ENCODE assay signal across 11 cellular contexts in genomic region chr2:218516614-218517013, GRCh38. TPM values are rescaled to one million over a fixed set of nuclear protein-coding genes. Genes with fewer than 3 reads are reported as not detected.
DNase-seq lines count a peak whose midpoint lies in the region; ATAC-seq and TF ChIP-seq lines count a peak whose summit lies in the region.
"Had no signal": no experiment of that assay in that cellular context is flagged by ENCODE, and none has a peak within 500 bp of the region (broad histone marks: within the 10 kb centered on the region; RNA-seq: fewer than 3 reads in every experiment).

No MANE protein-coding gene starts in this region.

- CTCF ChIA-PET in CD4-positive, alpha-beta T cell (lab: Charles Lee), result interaction anchor here (0.9 to 1.3 kb wide), 3 partner anchors 12 to 20 kb away, joined by 3 to 4 read pairs (median 3); no protein-coding TSS in a partner anchor
- CTCF ChIA-PET in WTC11 (lab: Charles Lee), result interaction anchor here (0.6 to 2.4 kb wide), 13 partner anchors 10 to 143 kb away, joined by 3 to 19 read pairs (median 4); partner anchors contain the start of genes BCS1L, PLCD4 and ZNF142

- no peaks in the 10 kb centered on the region for H3F3A ChIP-seq in GM23338 (replicated peaks; ENCODE audit: low read depth)

- no peak overlapping the region for H3K4me3 Mint-ChIP-seq in CD4-positive, alpha-beta T cell
- no peak overlapping the region for H3K4me3 Mint-ChIP-seq in GM23338
- H3K4me3 Mint-ChIP-seq in WTC11, result no peak overlapping the region
- no peak overlapping the region for H3K4me3 Mint-ChIP-seq in nephron progenitor cell
- no peak overlapping the region for H3K4me3 Mint-ChIP-seq in mesothelial cell of epicardium
- H3K4me3 Mint-ChIP-seq: activated B cell treated with CpG ODN at 0.5 μM for 24 hours, IgD-negative memory B cell had no signal

- intact Hi-C loops in CD4-positive, alpha-beta T cell (cut with DNase I, micrococcal nuclease), result loop anchor here (1.0 to 5.0 kb wide), 2 partner anchors 109 to 110 kb away; no protein-coding TSS in a partner anchor
- intact Hi-C loops in left colon (cut with DNase I, micrococcal nuclease), result no loop called here

- TF ChIP-seq CTCF in CD4-positive, alpha-beta T cell (IDR thresholded peaks at IDR 0.05), result peak; percentile 64
- TF ChIP-seq CTCF in GM23338 (conservative IDR thresholded peaks at IDR 0.05; ENCODE audit: low read depth in 2 of 2), result peak; percentile 55 to 58
- TF ChIP-seq CTCF in WTC11 (IDR thresholded peaks at IDR 0.05), result peak; percentile 41
- TF ChIP-seq CTCF in nephron progenitor cell (IDR thresholded peaks at IDR 0.05), result no peak
- TF ChIP-seq CTCF in mesothelial cell of epicardium (IDR thresholded peaks at IDR 0.05; ENCODE audit: unreplicated experiment), result no peak

- ATAC-seq in CD4-positive, alpha-beta T cell (ENCODE audit: poor library complexity), result peak; percentile 75
- ATAC-seq in GM23338, result peak; percentile 34; the same call in 2 of the 3 replicates
- ATAC-seq in WTC11, result peak; percentile 60; the same call in 1 of the 2 replicates
- ATAC-seq in left colon, result peak; percentile 30

- no peaks in the 10 kb centered on the region for H3K9me3 Mint-ChIP-seq in CD4-positive, alpha-beta T cell
- H3K9me3 Mint-ChIP-seq in GM23338, result no peaks in the 10 kb centered on the region
- no peaks in the 10 kb centered on the region for H3K9me3 Mint-ChIP-seq in WTC11
- H3K9me3 Mint-ChIP-seq in nephron progenitor cell, result peaks cover 21% of the 10 kb centered on the region
- H3K9me3 Mint-ChIP-seq in mesothelial cell of epicardium, result peaks cover 14% of the 10 kb centered on the region
- H3K9me3 Mint-ChIP-seq: activated B cell treated with CpG ODN at 0.5 μM for 24 hours, IgD-negative memory B cell had no signal

- H3K9me2 ChIP-seq in GM23338 (ENCODE audit: insufficient read depth), result no peaks in the 10 kb centered on the region

- H3K4me1 ChIP-seq in GM23338 (ENCODE audit: insufficient read depth), result no peaks in the 10 kb centered on the region

- H3K79me2 ChIP-seq in GM23338 (replicated peaks; ENCODE audit: insufficient read depth), result peaks cover 19% of the 10 kb centered on the region

- no peak overlapping the region for H3K4me3 ChIP-seq in GM23338

- no peak overlapping the region for H3K27ac Mint-ChIP-seq in CD4-positive, alpha-beta T cell
- H3K27ac Mint-ChIP-seq in GM23338 (no peak overlapping the region), WTC11 (no peak overlapping the region), nephron progenitor cell (no peak overlapping the region), mesothelial cell of epicardium (no peak overlapping the region)
- H3K27ac Mint-ChIP-seq: activated B cell treated with CpG ODN at 0.5 μM for 24 hours, IgD-negative memory B cell had no signal

- no peak overlapping the region for H3K27ac ChIP-seq in CD4-positive, alpha-beta T cell (ENCODE audit: low read depth, low read length)
- no peak overlapping the region for H3K27ac ChIP-seq in GM23338 (ENCODE audit: low read depth)

- no peaks in the 10 kb centered on the region for H3K27me3 ChIP-seq in CD4-positive, alpha-beta T cell (ENCODE audit: control insufficient read depth, insufficient read depth, low read length)
- no peaks in the 10 kb centered on the region for H3K27me3 ChIP-seq in GM23338 (ENCODE audit: insufficient read depth)

- no peak overlapping the region for H2AFZ ChIP-seq in GM23338

- H3K4me1 Mint-ChIP-seq in CD4-positive, alpha-beta T cell (ENCODE audit: low read depth), result peaks cover 5% of the 10 kb centered on the region
- H3K4me1 Mint-ChIP-seq in GM23338 (no peaks in the 10 kb centered on the region), WTC11 (no peaks in the 10 kb centered on the region), nephron progenitor cell (no peaks in the 10 kb centered on the region), mesothelial cell of epicardium (peaks cover 2% of the 10 kb centered on the region)

- peaks cover 14% of the 10 kb centered on the region for H3K36me3 Mint-ChIP-seq in CD4-positive, alpha-beta T cell (ENCODE audit: low read depth)
- H3K36me3 Mint-ChIP-seq in GM23338 (ENCODE audit: low read depth) (peaks cover 23% of the 10 kb centered on the region), WTC11 (peaks cover 14% of the 10 kb centered on the region), nephron progenitor cell (ENCODE audit: low read depth) (peaks cover 87% of the 10 kb centered on the region), mesothelial cell of epicardium (peaks cover 31% of the 10 kb centered on the region)

- no peaks in the 10 kb centered on the region for H3K9me3 ChIP-seq in CD4-positive, alpha-beta T cell (ENCODE audit: control insufficient read depth, low read length)

- H3K27me3 Mint-ChIP-seq in CD4-positive, alpha-beta T cell, result no peaks in the 10 kb centered on the region
- H3K27me3 Mint-ChIP-seq in GM23338 (ENCODE audit: insufficient read depth, low read depth, poor library complexity) (no peaks in the 10 kb centered on the region), WTC11 (ENCODE audit: low read depth) (no peaks in the 10 kb centered on the region), nephron progenitor cell (ENCODE audit: low read depth, poor library complexity) (no peaks in the 10 kb centered on the region), mesothelial cell of epicardium (ENCODE audit: low read depth) (no peaks in the 10 kb centered on the region)
- H3K27me3 Mint-ChIP-seq: activated B cell treated with CpG ODN at 0.5 μM for 24 hours, IgD-negative memory B cell had no signal

- H3K36me3 ChIP-seq in GM23338 (ENCODE audit: insufficient read depth), result no peaks in the 10 kb centered on the region

- peak in 1 of 10 experiments; percentile 3 for DNase-seq in CD4-positive, alpha-beta T cell
- DNase-seq in GM23338 (ENCODE audit: low spot score) (peak; percentile 61), WTC11 (ENCODE audit: low spot score) (no peak), left colon (no peak), nephron progenitor cell (no peak), mesothelial cell of epicardium (ENCODE audit: low spot score in 2 of 2, unreplicated experiment in 2 of 2) (no peak)
- DNase-seq in stimulated activated CD4-positive, alpha-beta T cell treated with anti-CD3 and anti-CD28 coated beads, Interleukin-15, amount 100 ng/mL, for 24 hours, result no peak
- DNase-seq in stimulated activated CD4-positive, alpha-beta T cell treated with anti-CD3 and anti-CD28 coated beads, Interleukin-4, amount 100 ng/mL, for 1 hour, result no peak
- DNase-seq: activated B cell treated with CpG ODN at 0.5 μM for 24 hours; effector CD8-positive, alpha-beta T cell had no signal

- peaks cover 10% of the 10 kb centered on the region; the same call in 1 of the 2 replicates for H4K20me1 ChIP-seq in GM23338 (replicated peaks; ENCODE audit: insufficient read depth)

- H3K4me2 ChIP-seq in GM23338, result no peak overlapping the region

- POLR2A ChIA-PET in CD4-positive, alpha-beta T cell (lab: Charles Lee), result interaction anchor here (0.9 to 1.0 kb wide), 2 partner anchors 109 to 110 kb away, joined by 4 read pairs; no protein-coding TSS in a partner anchor
- POLR2A ChIA-PET in WTC11 (lab: Charles Lee), result no interaction called here

TF ChIP-seq in GM23338, 12 proteins besides CTCF, POLR2A, EP300 and RAD21 (continues in another document):
- no peak for TF ChIP-seq CREB1 (CRISPR knock-in tag; IDR thresholded peaks at IDR 0.05; ENCODE audit: low read depth)
- TF ChIP-seq POLR2AphosphoS5 (IDR thresholded peaks at IDR 0.05; ENCODE audit: low read depth), result no peak

TF ChIP-seq in WTC11, 78 proteins besides CTCF, POLR2A, EP300 and RAD21:
- TF ChIP-seq ZNF425 (CRISPR knock-in tag; conservative IDR thresholded peaks at IDR 0.05) (no peak), JUN (CRISPR knock-in tag; IDR thresholded peaks at IDR 0.05) (no peak), GTF2I (CRISPR knock-in tag; conservative IDR thresholded peaks at IDR 0.05) (no peak), TCF7 (CRISPR knock-in tag; IDR thresholded peaks at IDR 0.05; ENCODE audit: low read depth) (no peak), ZNF263 (CRISPR knock-in tag; IDR thresholded peaks at IDR 0.05; ENCODE audit: low read depth) (no peak), CREM (CRISPR knock-in tag; IDR thresholded peaks at IDR 0.05) (no peak)

RNA-seq across cellular contexts. Expression of gene USP37, which starts 51.5 kb away (rescaled TPM):
- total RNA-seq in CD4-positive, alpha-beta T cell, result 10 to 100 TPM; 20.2 to 24.4 TPM
- total RNA-seq in GM23338 (2014; rRNA removed; shearing (Covaris generic)), result 18.7 and 21.0 TPM in 2 replicates
- 7.4 and 8.2 TPM in 2 replicates for polyA plus RNA-seq in GM23338 (2016; fragmentation: Nextera tagmentation; extraction: Ambion mirVana)
- total RNA-seq in WTC11 (2021) (18.6 to 21.6 TPM (median 20.2 TPM) in 3 replicates), left colon (10 to 100 TPM in 1 of 2 donors, 1 to 10 TPM in 1; 9.3 to 14.6 TPM), mesothelial cell of epicardium (17.8 to 20.0 TPM (median 19.4 TPM) in 3 replicates)

RNA-seq across cellular contexts. Expression of gene CNOT9, which starts 52.0 kb away (rescaled TPM):
- total RNA-seq in CD4-positive, alpha-beta T cell, result 10 to 100 TPM; 62.8 to 66.8 TPM
- total RNA-seq in GM23338 (2014; rRNA removed; shearing (Covaris generic)), result 93.9 and 132 TPM in 2 replicates
- polyA plus RNA-seq in GM23338 (2016; fragmentation: Nextera tagmentation; extraction: Ambion mirVana), result 51.8 and 55.3 TPM in 2 replicates
- 61.9 to 67.0 TPM (median 62.6 TPM) in 3 replicates for total RNA-seq in WTC11 (2021)
- total RNA-seq in left colon, result 10 to 100 TPM; 32.7 to 39.1 TPM
- 54.5 to 57.4 TPM (median 57.0 TPM) in 3 replicates for total RNA-seq in mesothelial cell of epicardium

Comparison
In these comparisons a context has a peak if more than half of its experiments do, and no peak if none do; other contexts are left out.
1. CTCF ChIP-seq: peak in CD4-positive, alpha-beta T cell (single experiment), GM23338 (2 of 2) and WTC11 (single experiment); none in nephron progenitor cell (single experiment) and mesothelial cell of epicardium (single experiment).
2. intact Hi-C loops: an anchor here in CD4-positive, alpha-beta T cell (1.0 to 5.0 kb wide); none called in left colon.
3. Peak in every context shown above with its lines, with median percentiles within 50 percentile points of each other: ATAC-seq.